ENCODE assay signal across 8 cellular contexts in the genomic region with DNA sequence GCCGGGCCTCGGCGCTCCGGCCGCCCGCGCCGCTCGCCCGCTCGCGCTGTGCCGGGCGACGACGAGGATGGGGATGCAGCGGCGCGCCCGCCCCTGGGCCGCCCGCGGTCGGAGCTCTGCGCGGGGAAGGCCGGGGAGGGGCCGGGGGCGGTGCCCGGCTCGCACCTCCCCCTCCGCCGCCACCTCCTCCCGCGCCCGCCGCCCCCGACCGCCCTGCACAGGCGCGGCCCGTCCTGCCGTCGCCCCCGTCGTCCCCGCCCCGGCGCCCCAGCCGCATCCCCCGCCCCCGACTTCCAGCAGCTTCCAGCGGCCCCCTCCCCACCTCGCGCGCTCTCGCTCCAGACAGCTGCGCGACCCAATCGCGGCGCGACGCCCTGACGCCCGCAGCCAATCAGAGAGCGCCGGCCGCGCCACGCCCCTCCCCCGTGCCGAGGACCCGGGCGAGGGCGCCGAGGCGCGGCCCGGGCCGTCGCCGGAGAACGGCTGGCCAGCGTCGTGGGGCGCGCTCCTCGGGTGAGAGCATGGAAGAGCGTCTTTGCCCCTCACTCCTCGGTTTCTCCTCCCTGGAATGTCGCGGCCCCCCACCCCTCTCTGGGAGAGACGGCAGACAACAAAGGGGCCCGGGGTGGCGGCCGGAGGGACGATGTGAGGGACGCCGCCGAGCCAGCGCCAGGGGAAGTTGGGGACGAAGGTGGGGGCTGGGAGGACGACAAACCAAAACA. TPM values are rescaled to one million over a fixed set of nuclear protein-coding genes. Genes with fewer than 3 reads are reported as not detected.
DNase-seq lines count a peak whose midpoint lies in the region; ATAC-seq and TF ChIP-seq lines count a peak whose summit lies in the region.

A gene with protein sequence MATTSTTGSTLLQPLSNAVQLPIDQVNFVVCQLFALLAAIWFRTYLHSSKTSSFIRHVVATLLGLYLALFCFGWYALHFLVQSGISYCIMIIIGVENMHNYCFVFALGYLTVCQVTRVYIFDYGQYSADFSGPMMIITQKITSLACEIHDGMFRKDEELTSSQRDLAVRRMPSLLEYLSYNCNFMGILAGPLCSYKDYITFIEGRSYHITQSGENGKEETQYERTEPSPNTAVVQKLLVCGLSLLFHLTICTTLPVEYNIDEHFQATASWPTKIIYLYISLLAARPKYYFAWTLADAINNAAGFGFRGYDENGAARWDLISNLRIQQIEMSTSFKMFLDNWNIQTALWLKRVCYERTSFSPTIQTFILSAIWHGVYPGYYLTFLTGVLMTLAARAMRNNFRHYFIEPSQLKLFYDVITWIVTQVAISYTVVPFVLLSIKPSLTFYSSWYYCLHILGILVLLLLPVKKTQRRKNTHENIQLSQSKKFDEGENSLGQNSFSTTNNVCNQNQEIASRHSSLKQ (minus strand): TSS at position 69 of the 722 bp plus-strand sequence. CDS start 70 bp downstream, outside the sequence.

- peak within 1 kb of the TSS; percentile 52 for H3K4me2 ChIP-seq in OCI-LY1 (ENCODE audit: low read length)

- TF ChIP-seq CTCF in OCI-LY1 (IDR thresholded peaks at IDR 0.05; ENCODE audit: low read length): no peak

- H3K9me2 ChIP-seq in OCI-LY1 (ENCODE audit: low read depth, low read length): no peaks in the 10 kb centered on the region

- peak; percentile 82 for DNase-seq in COLO829 (ENCODE audit: low spot score)
- peak; percentile 85 for DNase-seq in activated T-cell treated with anti-CD3 and anti-CD28 coated beads, Interleukin-2, amount 50 U/mL, for 24 hours
- DNase-seq in stimulated activated CD8-positive, alpha-beta memory T cell treated with anti-CD3 and anti-CD28 coated beads, Interleukin-4, amount 100 ng/mL, for 4 hours (ENCODE audit: low read depth in 2 of 2, low spot score in 1 of 2): peak; percentile 31 to 61

- no peaks in the 10 kb centered on the region for H3K9me3 Mint-ChIP-seq in activated T-cell treated with anti-CD3 and anti-CD28 coated beads, Interleukin-2, amount 50 U/mL, for 24 hours

- H3K27me3 Mint-ChIP-seq in activated T-cell treated with anti-CD3 and anti-CD28 coated beads, Interleukin-2, amount 50 U/mL, for 24 hours: peaks cover 11% of the 10 kb centered on the region

- no peaks in the 10 kb centered on the region for H3F3A ChIP-seq in OCI-LY1 (ENCODE audit: insufficient read depth, low read length)

- no peaks in the 10 kb centered on the region for H3K79me2 ChIP-seq in OCI-LY1 (ENCODE audit: insufficient read depth, low read length)

- H3K4me3 ChIP-seq in HUES48 (ENCODE audit: low read depth, low read length): peak within 1 kb of the TSS; percentile 78
- peak within 1 kb of the TSS; percentile 45 for H3K4me3 ChIP-seq in OCI-LY1 (ENCODE audit: low read depth, low read length, poor library complexity, severe bottlenecking)
- H3K4me3 ChIP-seq in esophagus (ENCODE audit: low read depth in 1 of 2, low read length in 2 of 2): peak within 1 kb of the TSS; percentile 74 to 80
- H3K4me3 ChIP-seq in mucosa of stomach (ENCODE audit: low read length): peak within 1 kb of the TSS; percentile 63

- H3K27ac ChIP-seq in HUES48 (ENCODE audit: low read depth, low read length) (peak within 1 kb of the TSS; percentile 92), OCI-LY1 (ENCODE audit: low read depth, low read length, poor library complexity, severe bottlenecking) (no peak within 1 kb of the TSS), esophagus (ENCODE audit: low read depth in 2 of 2, low read length in 1 of 2) (peak within 1 kb of the TSS; percentile 97 to 99)

- H3K27ac Mint-ChIP-seq in activated T-cell treated with anti-CD3 and anti-CD28 coated beads, Interleukin-2, amount 50 U/mL, for 24 hours: peak within 1 kb of the TSS; percentile 44

- H3K4me1 ChIP-seq in HUES48 (ENCODE audit: control insufficient read depth, insufficient read depth, low read length): peaks cover 33% of the 10 kb centered on the region
- H3K4me1 ChIP-seq in OCI-LY1 (ENCODE audit: insufficient read depth, low read length, severe bottlenecking): no peaks in the 10 kb centered on the region
- peaks cover 0 to 2% of the 10 kb centered on the region in 2 donors for H3K4me1 ChIP-seq in esophagus (ENCODE audit: control insufficient read depth in 2 of 2, insufficient read depth in 2 of 2, low read length in 1 of 2)
- H3K4me1 ChIP-seq in mucosa of stomach (ENCODE audit: control insufficient read depth, insufficient read depth, low read length): peaks cover 18% of the 10 kb centered on the region

- peak; percentile 92 for ATAC-seq in GM21367 (IDR thresholded peaks at IDR 0.05; ENCODE audit: unreplicated experiment)

- H3K36me3 Mint-ChIP-seq in activated T-cell treated with anti-CD3 and anti-CD28 coated beads, Interleukin-2, amount 50 U/mL, for 24 hours (ENCODE audit: low read depth): no peaks in the 10 kb centered on the region

- H3K9ac ChIP-seq in HUES48 (ENCODE audit: low read depth, low read length) (peak within 1 kb of the TSS; percentile 72), OCI-LY1 (ENCODE audit: low read length) (no peak within 1 kb of the TSS), mucosa of stomach (ENCODE audit: low read length) (peak within 1 kb of the TSS; percentile 91)

- H3K27me3 ChIP-seq in HUES48 (ENCODE audit: control insufficient read depth, insufficient read depth, low read length): peaks cover 5% of the 10 kb centered on the region; the same call in 1 of the 2 replicates
- H3K27me3 ChIP-seq in OCI-LY1 (ENCODE audit: insufficient read depth, low read length): peaks cover 16% of the 10 kb centered on the region; the same call in 1 of the 2 replicates
- H3K27me3 ChIP-seq in esophagus (ENCODE audit: control insufficient read depth in 1 of 2, insufficient read depth in 2 of 2, low read length in 2 of 2): no peaks in the 10 kb centered on the region
- H3K27me3 ChIP-seq in mucosa of stomach (ENCODE audit: control insufficient read depth, insufficient read depth, low read length): no peaks in the 10 kb centered on the region

- peak within 1 kb of the TSS; percentile 70 for H3K4me3 Mint-ChIP-seq in activated T-cell treated with anti-CD3 and anti-CD28 coated beads, Interleukin-2, amount 50 U/mL, for 24 hours

- H3K4me1 Mint-ChIP-seq in activated T-cell treated with anti-CD3 and anti-CD28 coated beads, Interleukin-2, amount 50 U/mL, for 24 hours (ENCODE audit: low read depth): peaks cover 13% of the 10 kb centered on the region

- no peaks in the 10 kb centered on the region for H4K20me1 ChIP-seq in OCI-LY1 (ENCODE audit: insufficient read depth, low read length)

- no peak within 1 kb of the TSS for H2AFZ ChIP-seq in OCI-LY1 (ENCODE audit: low read length)

- H3K36me3 ChIP-seq in HUES48 (ENCODE audit: control insufficient read depth, insufficient read depth, low read length): no peaks in the 10 kb centered on the region
- H3K36me3 ChIP-seq in OCI-LY1 (ENCODE audit: insufficient read depth, low read length): no peaks in the 10 kb centered on the region
- H3K36me3 ChIP-seq in esophagus (ENCODE audit: control insufficient read depth in 2 of 2, insufficient read depth in 2 of 2, low read length in 1 of 2): no peaks in the 10 kb centered on the region
- no peaks in the 10 kb centered on the region for H3K36me3 ChIP-seq in mucosa of stomach (ENCODE audit: control insufficient read depth, insufficient read depth, low read length)

- H3K9me3 ChIP-seq in HUES48 (ENCODE audit: control insufficient read depth, insufficient read depth, low read length) (no peaks in the 10 kb centered on the region), OCI-LY1 (ENCODE audit: low read length) (no peaks in the 10 kb centered on the region), esophagus (ENCODE audit: control insufficient read depth in 2 of 2, insufficient read depth in 1 of 2, low read depth in 1 of 2, low read length in 1 of 2) (no peaks in the 10 kb centered on the region), mucosa of stomach (ENCODE audit: control insufficient read depth, low read length) (no peaks in the 10 kb centered on the region)

- WGBS in esophagus, 2 donors: 0 to 1% methylated on average over 48 to 104 of the region's 104 CpGs

RNA-seq across cellular contexts. Expression of the gene that starts here (rescaled TPM):
- 10 to 100 TPM; 34.3 to 41.8 TPM for polyA plus RNA-seq in esophagus
